Comparison of ENCODE assay signal across 8 cellular contexts in genomic region chr17:2303278-2304188, GRCh38. TPM values are rescaled to one million over a fixed set of nuclear protein-coding genes. Genes with fewer than 3 reads are reported as not detected.
DNase-seq lines count a peak whose midpoint lies in the region; ATAC-seq and TF ChIP-seq lines count a peak whose summit lies in the region.

TSS of gene SMG6 (minus strand) at chr17:2303785. CDS start at chr17:2303720, 65 bp downstream.
TSS of gene SRR (plus strand) at chr17:2303950. CDS start at chr17:2315561, 11,611 bp downstream.

- H3K4me1 Mint-ChIP-seq in neural progenitor cell: peaks cover 32% of the 10 kb centered on the region

- H4K20me1 ChIP-seq in neural progenitor cell (ENCODE audit: low read depth): peaks cover 44% of the 10 kb centered on the region

- H3K27ac Mint-ChIP-seq in neural progenitor cell: peak within 1 kb of the TSS; percentile 69

- H3K9me3 Mint-ChIP-seq in neural progenitor cell: no peaks in the 10 kb centered on the region

- DNase-seq in G401 (ENCODE audit: low spot score): peak; percentile 86
- DNase-seq in GOT3 (lab: John Stamatoyannopoulos, UW): peak; percentile 66
- peak; percentile 85 for DNase-seq in LHCN-M2 (ENCODE audit: low read depth)
- peak; percentile 90 to 91 for DNase-seq in SJSA1 (ENCODE audit: low read depth in 1 of 2, low spot score in 2 of 2)
- DNase-seq in activated naive CD4-positive, alpha-beta T cell (lab: John Stamatoyannopoulos, UW): peak; percentile 90 to 98 (median 94)
- DNase-seq in foreskin keratinocyte: peak; percentile 65 to 83
- peak; percentile 97 for DNase-seq in neural progenitor cell (ENCODE audit: low spot score)
- DNase-seq in stromal cell of bone marrow (ENCODE audit: low read depth): peak; percentile 79

- peaks cover 28% of the 10 kb centered on the region for H3F3A ChIP-seq in neural progenitor cell (ENCODE audit: low read depth)

- H3K36me3 ChIP-seq in SJSA1: peaks cover 26% of the 10 kb centered on the region
- H3K36me3 ChIP-seq in neural progenitor cell: no peaks in the 10 kb centered on the region

- H3K9ac ChIP-seq in neural progenitor cell: peak within 1 kb of the TSS; percentile 76

- peaks cover 26% of the 10 kb centered on the region for H3K36me3 Mint-ChIP-seq in neural progenitor cell

- TF ChIP-seq CTCF in foreskin keratinocyte (conservative IDR thresholded peaks at IDR 0.05): no peak
- TF ChIP-seq CTCF in neural progenitor cell (IDR thresholded peaks at IDR 0.05): no peak

- ATAC-seq in foreskin keratinocyte: peak; percentile 82

- H3K4me3 Mint-ChIP-seq in neural progenitor cell: peak within 1 kb of the TSS; percentile 95

- no peaks in the 10 kb centered on the region for H3K27me3 Mint-ChIP-seq in neural progenitor cell (ENCODE audit: insufficient read depth, low read depth)

- peaks cover 6% of the 10 kb centered on the region for H3K4me1 ChIP-seq in SJSA1 (replicated peaks)
- peaks cover 7% of the 10 kb centered on the region for H3K4me1 ChIP-seq in foreskin keratinocyte
- peaks cover 16% of the 10 kb centered on the region for H3K4me1 ChIP-seq in neural progenitor cell

- in situ Hi-C loops in G401 (cut with HindIII; ENCODE audit: low sequenced_read_pairs): no loop called here

- no peaks in the 10 kb centered on the region for H3K9me3 ChIP-seq in SJSA1 (replicated peaks)
- H3K9me3 ChIP-seq in neural progenitor cell (ENCODE audit: low read depth): no peaks in the 10 kb centered on the region

- H3K4me3 ChIP-seq in SJSA1 (peak within 1 kb of the TSS; percentile 82), neural progenitor cell (peak within 1 kb of the TSS; percentile 76)

- peak within 1 kb of the TSS; percentile 95 for H3K4me2 ChIP-seq in neural progenitor cell

- H3K27me3 ChIP-seq in SJSA1 (replicated peaks): no peaks in the 10 kb centered on the region
- H3K27me3 ChIP-seq in foreskin keratinocyte: no peaks in the 10 kb centered on the region
- H3K27me3 ChIP-seq in neural progenitor cell: no peaks in the 10 kb centered on the region

- H3K27ac ChIP-seq in SJSA1 (peak within 1 kb of the TSS; percentile 51), foreskin keratinocyte (peak within 1 kb of the TSS; percentile 75), neural progenitor cell (peak within 1 kb of the TSS; percentile 94)

- peak within 1 kb of the TSS; percentile 81 for H2AFZ ChIP-seq in neural progenitor cell (replicated peaks)

- peaks cover 59% of the 10 kb centered on the region for H3K79me2 ChIP-seq in neural progenitor cell (ENCODE audit: low read depth)

RNA-seq across cellular contexts. Expression of gene SMG6, which starts in this region (rescaled TPM):
- total RNA-seq in G401 (2014; rRNA removed; shearing (Covaris generic)): 13.3 and 17.6 TPM in 2 replicates
- 23.5 and 35.5 TPM in 2 replicates for total RNA-seq in LHCN-M2 (2014; rRNA removed)
- 31.0 TPM for polyA plus RNA-seq in LHCN-M2 (2012)
- 23.9 and 37.7 TPM in 2 replicates for total RNA-seq in SJSA1 (2014; rRNA removed; shearing (Covaris generic))
- 18.5 and 19.9 TPM in 2 replicates for total RNA-seq in foreskin keratinocyte
- 19.1 and 22.0 TPM in 2 replicates for polyA plus RNA-seq in foreskin keratinocyte
- total RNA-seq in neural progenitor cell (ENCODE audit: low replicate concordance): 19.0 and 27.0 TPM in 2 replicates

RNA-seq across cellular contexts. Expression of gene SRR, which starts in this region (rescaled TPM):
- 15.9 and 19.7 TPM in 2 replicates for total RNA-seq in G401 (2014; rRNA removed; shearing (Covaris generic))
- total RNA-seq in LHCN-M2 (2014; rRNA removed) (64.4 and 65.5 TPM in 2 replicates), foreskin keratinocyte (9.4 and 13.5 TPM in 2 replicates), neural progenitor cell (ENCODE audit: low replicate concordance) (26.4 and 40.9 TPM in 2 replicates)
- 42.3 TPM for polyA plus RNA-seq in LHCN-M2 (2012)
- total RNA-seq in SJSA1 (2014; rRNA removed; shearing (Covaris generic)): 8.9 and 32.3 TPM in 2 replicates
- polyA plus RNA-seq in foreskin keratinocyte: 10.5 and 11.5 TPM in 2 replicates

Comparison
In these comparisons a context has a peak if more than half of its experiments do, and no peak if none do; other contexts are left out.
1. Peak in every context shown above with its lines: DNase-seq, ATAC-seq, H3K4me3 ChIP-seq and H3K27ac ChIP-seq.